8 cellular contexts compared by ENCODE assay signal in genomic region chr5:65037845-65038815, GRCh38.
A peak's percentile ranks its signal among the peaks of the same experiment; 100 is the strongest.
DNase-seq lines count a peak whose midpoint lies in the region; ATAC-seq and TF ChIP-seq lines count a peak whose summit lies in the region.

No MANE protein-coding gene starts in this region.

- no peaks in the 10 kb centered on the region for H3K9me3 ChIP-seq in heart right ventricle
- no peaks in the 10 kb centered on the region for H3K9me3 ChIP-seq in thoracic aorta

- DNase-seq in heart right ventricle = peak in 1 of 2 donors; percentile 53
- DNase-seq in Right ventricle myocardium inferior (ENCODE audit: missing footprints) = no peak
- DNase-seq in SK-MEL-5 (ENCODE audit: low read depth, low spot score) = peak; percentile 62
- no peak for DNase-seq in left ventricle myocardium superior
- no peak for DNase-seq in thoracic aorta (ENCODE audit: low spot score)

- H3K27me3 ChIP-seq in heart right ventricle = no peaks in the 10 kb centered on the region
- no peaks in the 10 kb centered on the region for H3K27me3 ChIP-seq in thoracic aorta (replicated peaks; ENCODE audit: insufficient read depth)

- 63 to 68% methylated on average over 9 of the region's 9 CpGs for WGBS in heart right ventricle, 2 donors

- TF ChIP-seq CTCF in heart right ventricle (IDR thresholded peaks at IDR 0.05) = peak in 7 of 9 donors; percentile 10 to 36 (median 27)
- TF ChIP-seq CTCF in thoracic aorta (IDR thresholded peaks at IDR 0.05) = no peak

- H3K36me3 ChIP-seq in heart right ventricle = no peaks in the 10 kb centered on the region
- H3K36me3 ChIP-seq in thoracic aorta = no peaks in the 10 kb centered on the region

- H3K4me3 ChIP-seq in heart right ventricle (no peak overlapping the region), thoracic aorta (no peak overlapping the region)

- in situ Hi-C loops in SK-MEL-5 (cut with HindIII; ENCODE audit: low pct_unique_long_range_greater_than_20kb, low sequenced_read_pairs) = no loop called here

- intact Hi-C loops in heart right ventricle (cut with DNase I) (loop anchor here in 7 of 10 donors (2.0 to 5.0 kb wide), 5 partner anchors 64 to 444 kb away; partner anchors contain the start of gene ADAMTS6 (in 3 of the 7)), Right ventricle myocardium inferior (cut with DNase I) (loop anchor here (5.0 kb wide), 2 partner anchors 64 to 226 kb away; no protein-coding TSS in a partner anchor), left ventricle myocardium superior (cut with micrococcal nuclease) (no loop called here)

- H3K4me1 ChIP-seq in heart right ventricle (peaks cover 18 to 71% (median 52%) of the 10 kb centered on the region in 9 donors), thoracic aorta (ENCODE audit: control insufficient read depth in 1 of 2, low read depth in 2 of 2) (peaks cover 33 to 59% of the 10 kb centered on the region in 2 donors)

- peak overlapping the region; percentile 58 to 99 (median 96) for H3K27ac ChIP-seq in heart right ventricle
- H3K27ac ChIP-seq in thoracic aorta = peak overlapping the region; percentile 95 to 98

- ATAC-seq in heart right ventricle = peak in 7 of 8 donors; percentile 4 to 59 (median 31)
- ATAC-seq in Right ventricle myocardium inferior = no peak
- peak; percentile 19 for ATAC-seq in left ventricle myocardium superior
- peak; percentile 0 for ATAC-seq in thoracic aorta (ENCODE audit: insufficient number of reproducible peaks, low FRiP score, low read depth)
- no peak for ATAC-seq in HG03045 (IDR thresholded peaks at IDR 0.05; ENCODE audit: unreplicated experiment)
- ATAC-seq in HG03520 (IDR thresholded peaks at IDR 0.05; ENCODE audit: unreplicated experiment) = no peak
- ATAC-seq in HG02840 (IDR thresholded peaks at IDR 0.05; ENCODE audit: low FRiP score, unreplicated experiment) = no peak

Comparison
In these comparisons a context has a peak if more than half of its experiments do, and no peak if none do; other contexts are left out.
1. ATAC-seq: peak in heart right ventricle (7 of 8), left ventricle myocardium superior (single experiment) and thoracic aorta (single experiment); none in Right ventricle myocardium inferior (single experiment), HG03045 (single experiment), HG03520 (single experiment) and HG02840 (single experiment).